25 cellular contexts compared by ENCODE assay signal in the genomic region with DNA sequence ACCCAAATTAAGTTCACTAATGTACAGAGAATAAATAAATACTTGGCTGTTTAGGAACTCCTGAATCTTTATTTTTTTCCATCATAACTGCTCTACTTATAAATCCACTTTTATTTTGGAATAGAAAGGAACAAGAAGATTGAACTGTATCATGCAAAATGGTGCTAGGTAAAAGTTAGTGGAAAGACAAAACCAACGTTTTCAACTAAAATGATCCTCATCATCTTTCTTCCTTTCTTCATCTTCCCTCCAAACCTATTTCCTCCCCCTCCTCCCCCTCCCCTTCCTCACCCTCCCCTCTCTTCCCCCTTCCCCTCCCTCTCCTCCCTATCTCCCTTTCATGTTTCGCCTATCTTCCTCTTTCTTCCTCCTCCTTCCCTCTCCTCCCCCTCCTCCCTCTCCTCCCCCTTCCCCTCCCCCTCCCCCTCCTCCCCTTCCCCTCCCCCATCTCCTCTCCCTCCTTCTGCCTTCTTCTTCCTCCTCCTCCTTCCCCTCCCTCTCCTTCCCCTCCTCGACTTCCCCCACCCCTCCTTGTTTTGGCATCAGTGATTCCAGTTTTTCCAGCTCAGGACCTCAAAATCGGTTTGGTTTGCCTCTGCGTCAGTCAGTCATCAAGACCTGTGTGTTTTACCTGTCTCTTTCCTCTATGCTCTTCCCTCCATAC. TPM values are rescaled to one million over a fixed set of nuclear protein-coding genes. Genes with fewer than 3 reads are reported as not detected.
"Had no signal": no experiment of that assay in that cellular context is flagged by ENCODE, and none has a peak within 500 bp of the region (broad histone marks: within the 10 kb centered on the region; RNA-seq: fewer than 3 reads in every experiment).

No MANE protein-coding gene starts in this region.

- H3K27ac ChIP-seq: brain microvascular endothelial cell, hepatocyte, left lung, prostate gland, right atrium auricular region, upper lobe of right lung had no signal

- H3K36me3 Mint-ChIP-seq: activated naive CD4-positive, alpha-beta T cell treated with anti-CD3 and anti-CD28 coated beads, Interleukin-2, amount 50 U/mL, for 24 hours had no signal

- H3K4me1 Mint-ChIP-seq: activated CD4-positive, alpha-beta T cell treated with anti-CD3 and anti-CD28 coated beads for 36 hours had no signal

- H3K27ac Mint-ChIP-seq: activated CD4-positive, alpha-beta T cell treated with anti-CD3 and anti-CD28 coated beads for 36 hours; activated naive CD4-positive, alpha-beta T cell treated with anti-CD3 and anti-CD28 coated beads, Interleukin-2, amount 50 U/mL, for 24 hours had no signal

- H3K4me1 ChIP-seq: prostate gland, upper lobe of right lung had no signal

- H3K4me3 Mint-ChIP-seq: activated CD4-positive, alpha-beta T cell treated with anti-CD3 and anti-CD28 coated beads for 36 hours; activated naive CD4-positive, alpha-beta T cell treated with anti-CD3 and anti-CD28 coated beads, Interleukin-2, amount 50 U/mL, for 24 hours; immature natural killer cell had no signal

- ATAC-seq: activated CD4-positive, alpha-beta T cell treated with anti-CD3 and anti-CD28 coated beads for 36 hours; esophagus mucosa; left lung; stimulated activated naive CD8-positive, alpha-beta T cell treated with anti-CD3 and anti-CD28 coated beads, Interleukin-15, Interleukin-2, amounts not matched to agents 100 U/mL and 50 U/mL, for 24 hours; upper lobe of right lung had no signal

- DNase-seq: activated CD4-positive, alpha-beta T cell treated with anti-CD3 and anti-CD28 coated beads for 36 hours; activated CD4-positive, alpha-beta T cell treated with anti-CD3 and anti-CD28 coated beads, Interleukin-2, amount 50 U/mL, for 4 hours; activated effector memory CD4-positive, alpha-beta T cell treated with anti-CD3 and anti-CD28 coated beads, Interleukin-2, amount 50 U/mL, for 16 hours; activated T-cell treated with anti-CD3 and anti-CD28 coated beads, Interleukin-2, amount 50 U/mL, for 48 hours; aorta; brain microvascular endothelial cell; caudate nucleus; dermis blood vessel endothelial cell; effector memory CD4-positive, alpha-beta T cell; foreskin melanocyte; immature natural killer cell; left lung; mammary epithelial cell; stimulated activated CD4-positive, alpha-beta T cell treated with anti-CD3 and anti-CD28 coated beads, Interleukin-4, amount 100 ng/mL, for 24 hours; stimulated activated naive CD8-positive, alpha-beta T cell treated with anti-CD3 and anti-CD28 coated beads, Interleukin-15, Interleukin-2, amounts not matched to agents 100 U/mL and 50 U/mL, for 24 hours; T-helper 9 cell; upper lobe of right lung had no signal

- H3K4me3 ChIP-seq: hepatocyte, left lung, prostate gland had no signal

- H3K9me3 Mint-ChIP-seq: activated naive CD4-positive, alpha-beta T cell treated with anti-CD3 and anti-CD28 coated beads, Interleukin-2, amount 50 U/mL, for 24 hours; immature natural killer cell had no signal

- H3K27me3 ChIP-seq: brain microvascular endothelial cell, hepatocyte, right atrium auricular region, upper lobe of right lung had no signal

- H3K36me3 ChIP-seq: brain microvascular endothelial cell, left lung, prostate gland, right atrium auricular region, upper lobe of right lung had no signal

- H3K9me3 ChIP-seq: left lung, prostate gland, right atrium auricular region, upper lobe of right lung had no signal

RNA-seq across cellular contexts. Expression of a gene that starts 44.5 kb away (rescaled TPM):
- total RNA-seq: dermis blood vessel endothelial cell; esophagus mucosa; hepatocyte; mammary epithelial cell; myocyte; right atrium auricular region; subcutaneous adipose tissue; T-helper 1 cell treated with Interleukin-12 subunit alpha and Interleukin-12 subunit beta and Interleukin-4 antibody, amounts not matched to agents 30 ng/mL and 1 ng/mL, for 36 hours; upper lobe of right lung had no signal
- polyA plus RNA-seq: immature natural killer cell, mammary epithelial cell had no signal
